In the genomic region with DNA sequence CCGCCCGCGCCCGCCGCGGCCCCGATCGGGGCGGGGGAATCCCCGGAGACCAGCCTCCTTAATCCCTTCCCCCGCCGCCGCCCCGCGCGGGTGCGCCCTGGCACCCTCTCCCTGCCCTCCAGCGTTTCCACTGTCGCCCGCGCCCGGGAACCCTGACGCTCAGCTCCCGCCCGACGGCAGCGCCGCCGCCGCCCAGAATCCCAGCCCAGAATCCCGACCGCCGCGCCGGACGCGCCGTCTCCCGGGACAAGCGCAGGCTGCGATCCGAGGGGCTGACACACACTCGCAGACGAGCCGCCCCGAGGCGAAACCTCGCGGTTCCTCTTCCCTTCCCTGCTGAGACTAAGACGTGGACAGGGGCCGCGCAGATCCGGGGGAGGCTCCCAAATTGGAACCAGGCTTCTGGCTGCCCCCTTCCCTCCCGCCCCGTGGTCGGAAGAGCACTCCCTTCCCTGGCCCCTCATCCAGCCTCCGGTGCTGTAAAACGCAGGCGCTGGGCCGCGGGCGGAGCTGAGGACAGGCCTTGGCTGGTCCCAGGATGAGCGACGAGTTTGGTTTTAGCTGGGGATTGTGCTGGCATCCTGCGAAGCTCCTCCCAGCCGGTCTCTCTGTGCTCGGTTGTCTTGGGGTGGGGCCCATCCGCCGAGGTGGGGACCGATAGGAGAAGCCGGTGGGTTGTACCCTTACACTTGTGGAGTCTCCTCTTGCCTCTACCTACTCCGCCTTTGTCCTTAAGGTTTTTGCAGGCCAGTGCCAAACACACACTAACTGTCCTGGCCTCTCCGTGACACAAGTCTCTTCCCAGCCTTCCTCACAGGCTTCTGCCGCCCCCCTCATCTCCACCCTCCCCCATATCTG, we compare ENCODE assay signal across 8 cellular contexts. TPM values are rescaled to one million over a fixed set of nuclear protein-coding genes. Genes with fewer than 3 reads are reported as not detected.
DNase-seq lines count a peak whose midpoint lies in the region; ATAC-seq and TF ChIP-seq lines count a peak whose summit lies in the region.

No MANE protein-coding gene starts in this region.

- peaks cover 12% of the 10 kb centered on the region for H3K4me1 Mint-ChIP-seq in activated naive CD4-positive, alpha-beta T cell treated with anti-CD3 and anti-CD28 coated beads, Interleukin-2, amount 50 U/mL, for 24 hours
- peaks cover 61% of the 10 kb centered on the region for H3K4me1 Mint-ChIP-seq in osteocyte (ENCODE audit: unreplicated experiment)

- H3K27me3 ChIP-seq in MM.1S (replicated peaks; ENCODE audit: insufficient read depth, low read length) = peaks cover 18% of the 10 kb centered on the region

- no peaks in the 10 kb centered on the region for H3K9me3 Mint-ChIP-seq in activated naive CD4-positive, alpha-beta T cell treated with anti-CD3 and anti-CD28 coated beads, Interleukin-2, amount 50 U/mL, for 24 hours
- no peaks in the 10 kb centered on the region for H3K9me3 Mint-ChIP-seq in osteocyte (ENCODE audit: unreplicated experiment)

- H3K9me2 ChIP-seq in MM.1S (replicated peaks; ENCODE audit: insufficient read depth, low read length) = no peaks in the 10 kb centered on the region

- DNase-seq in SKM-1 treated with dmso at 0.1 percent for 144 hours (lab: John Stamatoyannopoulos, UW; ENCODE audit: unreplicated experiment) (peak; percentile 26), SKM-1 (lab: John Stamatoyannopoulos, UW; ENCODE audit: unreplicated experiment) (no peak), GOT3 (lab: John Stamatoyannopoulos, UW) (peak; percentile 38), MM.1S (no peak), head of caudate nucleus (peak in 37 of 42 donors; percentile 14 to 71 (median 45)), osteocyte (ENCODE audit: extremely low spot score, unreplicated experiment) (peak; percentile 92)

- H3K36me3 ChIP-seq in MM.1S (replicated peaks; ENCODE audit: insufficient read depth, low read length) = no peaks in the 10 kb centered on the region

- intact Hi-C loops in head of caudate nucleus (cut with DNase I) = no loop called here

- no peaks in the 10 kb centered on the region for H3K36me3 Mint-ChIP-seq in activated naive CD4-positive, alpha-beta T cell treated with anti-CD3 and anti-CD28 coated beads, Interleukin-2, amount 50 U/mL, for 24 hours
- peaks cover 15% of the 10 kb centered on the region for H3K36me3 Mint-ChIP-seq in osteocyte (ENCODE audit: unreplicated experiment)

- peak overlapping the region; percentile 83 for H2AFZ ChIP-seq in MM.1S (ENCODE audit: low read length)

- TF ChIP-seq CTCF in MM.1S (IDR thresholded peaks at IDR 0.05; ENCODE audit: low read length) = no peak
- no peak for TF ChIP-seq CTCF in osteocyte (IDR thresholded peaks at IDR 0.05)

- peak overlapping the region; percentile 97 for H3K4me3 Mint-ChIP-seq in activated naive CD4-positive, alpha-beta T cell treated with anti-CD3 and anti-CD28 coated beads, Interleukin-2, amount 50 U/mL, for 24 hours
- peak overlapping the region; percentile 99 for H3K4me3 Mint-ChIP-seq in osteocyte (ENCODE audit: unreplicated experiment)

- peaks cover 7% of the 10 kb centered on the region; the same call in 1 of the 2 replicates for H3K4me1 ChIP-seq in MM.1S (ENCODE audit: low read length)

- ATAC-seq in HG03457 (IDR thresholded peaks at IDR 0.05; ENCODE audit: unreplicated experiment) = no peak

- H3K9me3 ChIP-seq in MM.1S (replicated peaks; ENCODE audit: insufficient read depth, low read length) = no peaks in the 10 kb centered on the region

- peak overlapping the region; percentile 40; the same call in 1 of the 2 replicates for H3K9ac ChIP-seq in MM.1S (ENCODE audit: low read length)

- peaks cover 8% of the 10 kb centered on the region for H3K27me3 Mint-ChIP-seq in activated naive CD4-positive, alpha-beta T cell treated with anti-CD3 and anti-CD28 coated beads, Interleukin-2, amount 50 U/mL, for 24 hours
- H3K27me3 Mint-ChIP-seq in osteocyte (ENCODE audit: unreplicated experiment) = no peaks in the 10 kb centered on the region

- H3K27ac ChIP-seq in MM.1S (ENCODE audit: low read length) = no peak overlapping the region

- H4K20me1 ChIP-seq in MM.1S (ENCODE audit: insufficient read depth, low read length) = no peaks in the 10 kb centered on the region

- peak overlapping the region; percentile 92 for H3K4me2 ChIP-seq in MM.1S (ENCODE audit: low read depth, low read length)

- H3F3A ChIP-seq in MM.1S (ENCODE audit: insufficient read depth, low read length) = no peaks in the 10 kb centered on the region

- H3K79me2 ChIP-seq in MM.1S (ENCODE audit: low read length) = no peaks in the 10 kb centered on the region

- H3K27ac Mint-ChIP-seq in activated naive CD4-positive, alpha-beta T cell treated with anti-CD3 and anti-CD28 coated beads, Interleukin-2, amount 50 U/mL, for 24 hours = peak overlapping the region; percentile 84
- H3K27ac Mint-ChIP-seq in osteocyte (ENCODE audit: unreplicated experiment) = peak overlapping the region; percentile 99

- peak overlapping the region; percentile 68 for H3K4me3 ChIP-seq in MM.1S (ENCODE audit: low read length)

RNA-seq across cellular contexts. Expression of gene MARVELD1, which starts 1.1 kb away (rescaled TPM):
- total RNA-seq in osteocyte = 107 and 111 TPM in 2 replicates

RNA-seq across cellular contexts. Expression of gene ZFYVE27, which starts 22.3 kb away (rescaled TPM):
- 22.5 and 27.0 TPM in 2 replicates for total RNA-seq in osteocyte

RNA-seq across cellular contexts. Expression of gene AVPI1, which starts 27.6 kb away (rescaled TPM):
- total RNA-seq in osteocyte = 4.5 and 5.7 TPM in 2 replicates

RNA-seq across cellular contexts. Expression of gene SFRP5, which starts 57.2 kb away (rescaled TPM):
- total RNA-seq in osteocyte = not detected in 2 replicates

Comparison
In these comparisons a context has a peak if more than half of its experiments do, and no peak if none do; other contexts are left out.
1. DNase-seq: peak in SKM-1 treated with dmso at 0.1 percent for 144 hours (single experiment), GOT3 (single experiment), head of caudate nucleus (37 of 42) and osteocyte (single experiment); none in SKM-1 (single experiment) and MM.1S (single experiment).